8 cellular contexts compared by ENCODE assay signal in genomic region chr3:43621974-43622739, GRCh38. TPM values are rescaled to one million over a fixed set of nuclear protein-coding genes. Genes with fewer than 3 reads are reported as not detected.
DNase-seq lines count a peak whose midpoint lies in the region; ATAC-seq and TF ChIP-seq lines count a peak whose summit lies in the region.

A gene with protein sequence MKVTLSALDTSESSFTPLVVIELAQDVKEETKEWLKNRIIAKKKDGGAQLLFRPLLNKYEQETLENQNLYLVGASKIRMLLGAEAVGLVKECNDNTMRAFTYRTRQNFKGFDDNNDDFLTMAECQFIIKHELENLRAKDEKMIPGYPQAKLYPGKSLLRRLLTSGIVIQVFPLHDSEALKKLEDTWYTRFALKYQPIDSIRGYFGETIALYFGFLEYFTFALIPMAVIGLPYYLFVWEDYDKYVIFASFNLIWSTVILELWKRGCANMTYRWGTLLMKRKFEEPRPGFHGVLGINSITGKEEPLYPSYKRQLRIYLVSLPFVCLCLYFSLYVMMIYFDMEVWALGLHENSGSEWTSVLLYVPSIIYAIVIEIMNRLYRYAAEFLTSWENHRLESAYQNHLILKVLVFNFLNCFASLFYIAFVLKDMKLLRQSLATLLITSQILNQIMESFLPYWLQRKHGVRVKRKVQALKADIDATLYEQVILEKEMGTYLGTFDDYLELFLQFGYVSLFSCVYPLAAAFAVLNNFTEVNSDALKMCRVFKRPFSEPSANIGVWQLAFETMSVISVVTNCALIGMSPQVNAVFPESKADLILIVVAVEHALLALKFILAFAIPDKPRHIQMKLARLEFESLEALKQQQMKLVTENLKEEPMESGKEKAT (minus strand): TSS chr3:43622011. CDS start chr3:43605852, 16,159 bp downstream.

- intact Hi-C loops in head of caudate nucleus (cut with DNase I) (loop anchor here (2.0 kb wide), 1 partner anchor 69 kb away; the partner anchor contains the start of gene ABHD5), testis (cut with DNase I; ENCODE audit: low total_unique reads) (no loop called here)

- TF ChIP-seq POLR2A in testis (IDR thresholded peaks at IDR 0.05) = peak; percentile 63

- WGBS in testis, 2 donors = 1% methylated on average over 8 to 44 of the region's 53 CpGs

- H3F3A ChIP-seq in SU-DHL-6 (ENCODE audit: insufficient read depth) = peaks cover 4% of the 10 kb centered on the region

- H3K4me3 ChIP-seq in GM12864 (ENCODE audit: low read depth, low read length) (peak within 1 kb of the TSS; percentile 67), SU-DHL-6 (ENCODE audit: insufficient read depth, low read length, poor library complexity, severe bottlenecking) (peak within 1 kb of the TSS; percentile 62), osteoblast (ENCODE audit: insufficient read depth, low read length) (peak within 1 kb of the TSS; percentile 91), testis (peak within 1 kb of the TSS; percentile 89 to 98)

- no peak for TF ChIP-seq CTCF in GM12864 (IDR thresholded peaks at IDR 0.05; ENCODE audit: low read depth, low read length, missing control alignments)
- no peak for TF ChIP-seq CTCF in SU-DHL-6 (IDR thresholded peaks at IDR 0.05; ENCODE audit: insufficient read depth, low read length, poor library complexity, severe bottlenecking)
- no peak for TF ChIP-seq CTCF in osteoblast (IDR thresholded peaks at IDR 0.05; ENCODE audit: extremely low read depth, low read depth, low read length)
- TF ChIP-seq CTCF in testis (IDR thresholded peaks at IDR 0.05) = no peak

- H3K36me3 ChIP-seq in SU-DHL-6 (ENCODE audit: low read length) (no peaks in the 10 kb centered on the region), osteoblast (ENCODE audit: insufficient read depth, low read length) (no peaks in the 10 kb centered on the region), testis (ENCODE audit: low read depth, missing control alignments) (no peaks in the 10 kb centered on the region)

- H3K4me1 ChIP-seq in osteoblast (ENCODE audit: insufficient read depth, low read length) (peaks cover 13% of the 10 kb centered on the region), testis (no peaks in the 10 kb centered on the region)

- H3K27ac ChIP-seq in SU-DHL-6 (ENCODE audit: low read depth, low read length) (no peak within 1 kb of the TSS), osteoblast (ENCODE audit: low read depth, low read length) (peak within 1 kb of the TSS; percentile 60), testis (peak within 1 kb of the TSS; percentile 85 to 86)

- no peaks in the 10 kb centered on the region for H3K9me2 ChIP-seq in SU-DHL-6 (replicated peaks; ENCODE audit: insufficient read depth, low read length)

- peak; percentile 95 for ATAC-seq in HG02678 (IDR thresholded peaks at IDR 0.05; ENCODE audit: unreplicated experiment)

- H3K9ac ChIP-seq in SU-DHL-6 (ENCODE audit: low read length) = peak within 1 kb of the TSS; percentile 65

- H3K27me3 ChIP-seq in SU-DHL-6 (ENCODE audit: low read length) (no peaks in the 10 kb centered on the region), osteoblast (ENCODE audit: insufficient read depth, low read length) (no peaks in the 10 kb centered on the region), testis (no peaks in the 10 kb centered on the region)

- DNase-seq in GM12864 (ENCODE audit: low read depth) (peak; percentile 90), NCI-H128 (lab: John Stamatoyannopoulos, UW; ENCODE audit: unreplicated experiment) (peak; percentile 91), head of caudate nucleus (peak; percentile 95 to 99 (median 98)), osteoblast (ENCODE audit: insufficient read length, low spot score, missing footprints) (peak; percentile 97), testis (peak; percentile 98)
- peak; percentile 93 for DNase-seq in activated naive CD8-positive, alpha-beta T cell treated with anti-CD3 and anti-CD28 coated beads, Interleukin-2, amount 50 U/mL, for 16 hours (ENCODE audit: low read depth, low spot score)

- H3K79me2 ChIP-seq in SU-DHL-6 (ENCODE audit: insufficient read depth, low read length) (no peaks in the 10 kb centered on the region), osteoblast (ENCODE audit: insufficient read depth, low read length) (peaks cover 36% of the 10 kb centered on the region)

- H2AFZ ChIP-seq in SU-DHL-6 (ENCODE audit: low read depth, low read length, severe bottlenecking) = peak within 1 kb of the TSS; percentile 99
- H2AFZ ChIP-seq in osteoblast (ENCODE audit: low read length) = peak within 1 kb of the TSS; percentile 96

- H3K4me2 ChIP-seq in SU-DHL-6 (ENCODE audit: low read depth, low read length, poor library complexity, severe bottlenecking) (peak within 1 kb of the TSS; percentile 98), osteoblast (ENCODE audit: insufficient read depth, low read length) (peak within 1 kb of the TSS; percentile 93)

- H3K9me3 ChIP-seq in SU-DHL-6 (ENCODE audit: insufficient read depth, low read length) = no peaks in the 10 kb centered on the region
- no peaks in the 10 kb centered on the region for H3K9me3 ChIP-seq in osteoblast (ENCODE audit: low read depth, low read length)
- no peaks in the 10 kb centered on the region for H3K9me3 ChIP-seq in testis

- no peaks in the 10 kb centered on the region for H4K20me1 ChIP-seq in SU-DHL-6 (ENCODE audit: low read depth, low read length)
- H4K20me1 ChIP-seq in osteoblast (ENCODE audit: insufficient read depth, low read length) = peaks cover 6% of the 10 kb centered on the region

RNA-seq across cellular contexts. Expression of the gene that starts here (rescaled TPM):
- total RNA-seq in osteoblast (55.7 and 56.9 TPM in 2 replicates), testis (10 to 100 TPM; 19.9 to 25.0 TPM)
- polyA plus RNA-seq in testis (ENCODE audit: insufficient read depth, low read depth, low replicate concordance) = 26.3 TPM
